Comparison of ENCODE assay signal across 9 cellular contexts in genomic region chr5:142025637-142026036, GRCh38. TPM values are rescaled to one million over a fixed set of nuclear protein-coding genes. Genes with fewer than 3 reads are reported as not detected.
A peak's percentile ranks its signal among the peaks of the same experiment; 100 is the strongest.
DNase-seq lines count a peak whose midpoint lies in the region; ATAC-seq and TF ChIP-seq lines count a peak whose summit lies in the region.
"Had no signal": no experiment of that assay in that cellular context is flagged by ENCODE, and none has a peak within 500 bp of the region (broad histone marks: within the 10 kb centered on the region; RNA-seq: fewer than 3 reads in every experiment).

No MANE protein-coding gene starts in this region.

- H3K27me3 Mint-ChIP-seq in T-helper 2 cell treated with Interferon-gamma antibody and Interleukin-4, amounts not matched to agents 5 μg/mL and 100 μg/mL, for 36 hours (ENCODE audit: low read depth), result peaks cover 2% of the 10 kb centered on the region
- no peaks in the 10 kb centered on the region for H3K27me3 Mint-ChIP-seq in T-helper 17 cell

- H3K9me3 ChIP-seq in T-helper 17 cell (ENCODE audit: control insufficient read depth, low read length, poor library complexity, severe bottlenecking) (no peaks in the 10 kb centered on the region), smooth muscle cell (replicated peaks; ENCODE audit: low read depth) (no peaks in the 10 kb centered on the region)
- H3K9me3 ChIP-seq: testis had no signal

- H3K27ac Mint-ChIP-seq in T-helper 2 cell treated with Interferon-gamma antibody and Interleukin-4, amounts not matched to agents 5 μg/mL and 100 μg/mL, for 36 hours, result peak overlapping the region; percentile 43
- H3K27ac Mint-ChIP-seq in T-helper 17 cell, result peak overlapping the region; percentile 93

- H3K4me3 Mint-ChIP-seq in T-helper 2 cell treated with Interferon-gamma antibody and Interleukin-4, amounts not matched to agents 5 μg/mL and 100 μg/mL, for 36 hours, result peak overlapping the region; percentile 81
- peak overlapping the region; percentile 85 for H3K4me3 Mint-ChIP-seq in T-helper 17 cell

- peaks cover 18% of the 10 kb centered on the region for H3K4me1 Mint-ChIP-seq in T-helper 2 cell treated with Interferon-gamma antibody and Interleukin-4, amounts not matched to agents 5 μg/mL and 100 μg/mL, for 36 hours (ENCODE audit: low read depth)
- peaks cover 11% of the 10 kb centered on the region for H3K4me1 Mint-ChIP-seq in T-helper 17 cell

- no peaks in the 10 kb centered on the region for H3F3A ChIP-seq in smooth muscle cell (ENCODE audit: low read depth)

- H3K4me2 ChIP-seq in smooth muscle cell, result peak overlapping the region; percentile 85

- WGBS in smooth muscle cell (ENCODE audit: low lambda C conversion rate), result 82% methylated on average over 8 of the region's 8 CpGs

- H3K27ac ChIP-seq in smooth muscle cell (ENCODE audit: low read depth), result no peak overlapping the region

- no peaks in the 10 kb centered on the region for H3K36me3 Mint-ChIP-seq in T-helper 2 cell treated with Interferon-gamma antibody and Interleukin-4, amounts not matched to agents 5 μg/mL and 100 μg/mL, for 36 hours (ENCODE audit: low read depth)
- no peaks in the 10 kb centered on the region for H3K36me3 Mint-ChIP-seq in T-helper 17 cell (ENCODE audit: low read depth)

- DNase-seq in T-helper 2 cell treated with Interferon-gamma antibody and Interleukin-4, amounts not matched to agents 5 μg/mL and 100 μg/mL, for 36 hours (ENCODE audit: low spot score), result no peak
- DNase-seq in T-helper 2 cell (no peak), T-helper 17 cell (no peak), fibroblast of pulmonary artery (ENCODE audit: low read depth) (no peak), smooth muscle cell (lab: John Stamatoyannopoulos, UW; ENCODE audit: unreplicated experiment) (no peak), GM20000 (ENCODE audit: low spot score) (no peak), NCI-H1436 (lab: John Stamatoyannopoulos, UW) (no peak)

- no peak for ATAC-seq in T-helper 17 cell
- ATAC-seq in GM18502 (IDR thresholded peaks at IDR 0.05; ENCODE audit: poor library complexity, unreplicated experiment), result no peak

- H2AFZ ChIP-seq in smooth muscle cell (ENCODE audit: low read depth), result peak overlapping the region; percentile 94

- H3K36me3 ChIP-seq in smooth muscle cell (ENCODE audit: low read depth), result no peaks in the 10 kb centered on the region

- H3K4me3 ChIP-seq in fibroblast of pulmonary artery (replicated peaks; ENCODE audit: low read depth, low read length) (peak overlapping the region; percentile 39), smooth muscle cell (peak overlapping the region; percentile 60)

- peak overlapping the region; percentile 2 for H3K9ac ChIP-seq in smooth muscle cell (ENCODE audit: low read depth)

- peaks cover 5% of the 10 kb centered on the region for H3K4me1 ChIP-seq in smooth muscle cell (ENCODE audit: low read depth)
- H3K4me1 ChIP-seq: testis had no signal

- H3K27me3 ChIP-seq in smooth muscle cell (ENCODE audit: low read depth), result no peaks in the 10 kb centered on the region
- H3K27me3 ChIP-seq: testis had no signal

- no peaks in the 10 kb centered on the region for H4K20me1 ChIP-seq in smooth muscle cell (ENCODE audit: low read depth)

- H3K9me3 Mint-ChIP-seq in T-helper 2 cell treated with Interferon-gamma antibody and Interleukin-4, amounts not matched to agents 5 μg/mL and 100 μg/mL, for 36 hours, result no peaks in the 10 kb centered on the region

- no peak for TF ChIP-seq CTCF in fibroblast of pulmonary artery (IDR thresholded peaks at IDR 0.05; ENCODE audit: low read length, missing control alignments)
- no peak for TF ChIP-seq CTCF in smooth muscle cell (IDR thresholded peaks at IDR 0.05; ENCODE audit: borderline replicate concordance, insufficient read depth, poor library complexity, severe bottlenecking)
- TF ChIP-seq CTCF in GM20000 (IDR thresholded peaks at IDR 0.05; ENCODE audit: extremely low read depth, missing control alignments), result no peak

- no peaks in the 10 kb centered on the region for H3K79me2 ChIP-seq in smooth muscle cell (ENCODE audit: low read depth)

RNA-seq across cellular contexts. Expression of gene GNPDA1, which starts 12.8 kb away (rescaled TPM):
- total RNA-seq in T-helper 17 cell (10 to 100 TPM in 1 of 2 donors, 1 to 10 TPM in 1; 9.5 to 13.2 TPM), smooth muscle cell (20.7 and 29.6 TPM in 2 replicates)
- polyA plus RNA-seq in smooth muscle cell, result 28.3 and 30.3 TPM in 2 replicates

RNA-seq across cellular contexts. Expression of gene RNF14, which starts 56.7 kb away (rescaled TPM):
- total RNA-seq in T-helper 17 cell, result 10 to 100 TPM; 16.5 to 18.7 TPM
- 75.9 and 76.4 TPM in 2 replicates for total RNA-seq in smooth muscle cell
- polyA plus RNA-seq in smooth muscle cell, result 43.8 and 45.1 TPM in 2 replicates
